17 cellular contexts compared by ENCODE assay signal in the genomic region with DNA sequence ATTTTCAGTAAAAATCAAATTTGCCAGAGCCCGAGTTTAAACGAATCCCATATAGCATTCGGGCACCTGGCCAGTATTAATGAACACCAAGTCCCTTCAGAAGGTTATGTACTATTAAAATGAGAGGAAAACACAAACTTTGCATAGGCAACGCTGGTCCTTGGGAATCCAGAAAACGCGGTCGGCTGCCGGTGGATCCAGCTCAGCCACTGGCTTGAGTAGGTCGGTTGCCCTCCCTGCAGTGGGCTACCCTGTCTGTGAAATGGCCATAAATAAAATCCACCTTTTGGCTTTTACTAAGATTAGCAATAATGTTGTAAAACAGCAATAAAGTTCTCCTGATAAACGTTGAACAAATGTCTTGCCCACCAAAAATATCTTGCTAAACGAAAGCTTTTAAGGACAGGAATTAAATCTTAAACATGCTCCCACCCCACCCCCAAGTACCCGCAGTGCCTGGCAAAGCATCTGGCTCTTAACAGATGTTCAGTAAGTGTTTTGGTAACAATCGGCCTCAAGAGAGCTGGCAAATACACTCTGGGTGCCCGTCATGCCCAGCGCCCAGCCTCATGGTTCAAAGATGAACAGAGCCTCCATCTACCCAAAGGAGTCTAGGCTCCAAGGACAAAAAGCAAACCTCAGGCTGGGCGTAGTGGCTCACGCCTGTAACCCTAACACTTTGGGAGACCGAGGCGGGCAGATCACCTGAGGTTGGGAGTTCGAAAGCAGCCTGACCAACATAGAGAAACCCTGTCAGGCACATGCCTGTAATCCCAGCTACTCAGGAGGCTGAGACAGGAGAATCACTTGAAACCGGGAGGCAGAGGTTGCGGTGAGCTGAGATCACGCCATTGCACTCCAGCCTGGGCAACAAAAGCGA.
DNase-seq lines count a peak whose midpoint lies in the region; ATAC-seq and TF ChIP-seq lines count a peak whose summit lies in the region.
"Had no signal": no experiment of that assay in that cellular context is flagged by ENCODE, and none has a peak within 500 bp of the region (broad histone marks: within the 10 kb centered on the region; RNA-seq: fewer than 3 reads in every experiment).

No MANE protein-coding gene starts in this region.

- no peak overlapping the region for H3K27ac Mint-ChIP-seq in osteocyte (ENCODE audit: unreplicated experiment)
- H3K27ac Mint-ChIP-seq: CD8-positive, alpha-beta memory T cell had no signal

- intact Hi-C loops in colonic mucosa (cut with DNase I): no loop called here

- no peak overlapping the region for H3K9ac ChIP-seq in colonic mucosa (ENCODE audit: low read depth in 2 of 2, low read length in 2 of 2)
- H3K9ac ChIP-seq: BLaER1 treated with 17β-estradiol and CSF1 and Interleukin-3, amounts not matched to agents 10 nM and 100 nM; KMS-11 had no signal

- no peaks in the 10 kb centered on the region for H3K4me1 Mint-ChIP-seq in osteocyte (ENCODE audit: unreplicated experiment)

- H3K27me3 Mint-ChIP-seq in osteocyte (ENCODE audit: unreplicated experiment): peaks cover 12% of the 10 kb centered on the region

- no peak for ATAC-seq in omental fat pad (ENCODE audit: low FRiP score)
- ATAC-seq: A549 had no signal

- H3K4me1 ChIP-seq in colonic mucosa: no peaks in the 10 kb centered on the region
- H3K4me1 ChIP-seq: A549, SJSA1 had no signal

- H3K9me3 Mint-ChIP-seq in osteocyte (ENCODE audit: unreplicated experiment): no peaks in the 10 kb centered on the region
- H3K9me3 Mint-ChIP-seq: CD8-positive, alpha-beta memory T cell had no signal

- H3K4me3 ChIP-seq in colonic mucosa: no peak overlapping the region
- H3K4me3 ChIP-seq: A549; BLaER1 treated with 17β-estradiol and CSF1 and Interleukin-3, amounts not matched to agents 10 nM and 100 nM; PC-9; SJSA1 had no signal

- no peak overlapping the region for H3K4me3 Mint-ChIP-seq in osteocyte (ENCODE audit: unreplicated experiment)

- H3K9me3 ChIP-seq in colonic mucosa: no peaks in the 10 kb centered on the region
- H3K9me3 ChIP-seq: A549, SJSA1 had no signal

- H3K36me3 ChIP-seq in colonic mucosa: no peaks in the 10 kb centered on the region
- H3K36me3 ChIP-seq: BLaER1 treated with 17β-estradiol and CSF1 and Interleukin-3, amounts not matched to agents 10 nM and 100 nM; SJSA1 had no signal

- no peaks in the 10 kb centered on the region for H3K27me3 ChIP-seq in colonic mucosa
- H3K27me3 ChIP-seq: BLaER1 treated with 17β-estradiol and CSF1 and Interleukin-3, amounts not matched to agents 10 nM and 100 nM; SJSA1 had no signal

- TF ChIP-seq CTCF in colonic mucosa (IDR thresholded peaks at IDR 0.05) (no peak), osteocyte (IDR thresholded peaks at IDR 0.05) (no peak), omental fat pad (IDR thresholded peaks at IDR 0.05) (no peak)

- peak; percentile 44 for DNase-seq in activated CD8-positive, alpha-beta memory T cell treated with anti-CD3 and anti-CD28 coated beads for 24 hours
- no peak for DNase-seq in activated CD8-positive, alpha-beta memory T cell treated with anti-CD3 and anti-CD28 coated beads, Interleukin-2, amount 50 U/mL, for 4 hours
- DNase-seq in NCI-H2171 treated with DMSO at 0.1 percent for 48 hours (lab: John Stamatoyannopoulos, UW) (peak; percentile 88), colonic mucosa (peak; percentile 12), osteocyte (ENCODE audit: extremely low spot score, unreplicated experiment) (peak; percentile 64), retina (no peak), omental fat pad (ENCODE audit: low spot score) (no peak), HUDEP-2 (lab: John Stamatoyannopoulos, UW; ENCODE audit: unreplicated experiment in 76 of 76) (no peak)
- DNase-seq: CD8-positive, alpha-beta memory T cell; EL; NCI-H2107; NCI-H345; PC-9 had no signal

- H3K27ac ChIP-seq in colonic mucosa: no peak overlapping the region
- H3K27ac ChIP-seq: A549; BLaER1 treated with 17β-estradiol and CSF1 and Interleukin-3, amounts not matched to agents 10 nM and 100 nM; KMS-11; PC-9; SJSA1 had no signal

- H3K36me3 Mint-ChIP-seq in osteocyte (ENCODE audit: unreplicated experiment): no peaks in the 10 kb centered on the region

Comparison
In these comparisons a context has a peak if more than half of its experiments do, and no peak if none do; other contexts are left out.
1. DNase-seq: peak in activated CD8-positive, alpha-beta memory T cell treated with anti-CD3 and anti-CD28 coated beads for 24 hours (single experiment), NCI-H2171 treated with DMSO at 0.1 percent for 48 hours (single experiment), colonic mucosa (single experiment) and osteocyte (single experiment); none in activated CD8-positive, alpha-beta memory T cell treated with anti-CD3 and anti-CD28 coated beads, Interleukin-2, amount 50 U/mL, for 4 hours (single experiment), retina (single experiment), omental fat pad (single experiment) and HUDEP-2 (0 of 76).